19 cellular contexts compared by ENCODE assay signal in genomic region chr9:14275331-14275730, GRCh38. TPM values are rescaled to one million over a fixed set of nuclear protein-coding genes. Genes with fewer than 3 reads are reported as not detected.
DNase-seq lines count a peak whose midpoint lies in the region; ATAC-seq and TF ChIP-seq lines count a peak whose summit lies in the region.
"Had no signal": no experiment of that assay in that cellular context is flagged by ENCODE, and none has a peak within 500 bp of the region (broad histone marks: within the 10 kb centered on the region; RNA-seq: fewer than 3 reads in every experiment).

No MANE protein-coding gene starts in this region.

- no peak overlapping the region for H3K4me3 Mint-ChIP-seq in endodermal cell
- peak overlapping the region in 1 of 3 experiments; percentile 29 for H3K4me3 Mint-ChIP-seq in nephron

- in situ Hi-C loops in ACHN (cut with HindIII; ENCODE audit: low pct_ligation_motif_present, low pct_unique_long_range_greater_than_20kb, low sequenced_read_pairs): no loop called here

- H3K27me3 ChIP-seq in endodermal cell (ENCODE audit: control insufficient read depth, insufficient read depth, low read length, poor library complexity, severe bottlenecking): no peaks in the 10 kb centered on the region

- H3K9me3 ChIP-seq in endodermal cell (ENCODE audit: control insufficient read depth, low read length): no peaks in the 10 kb centered on the region
- H3K9me3 ChIP-seq: lower lobe of right lung had no signal

- no peak overlapping the region for H3K9ac ChIP-seq in endodermal cell (ENCODE audit: extremely low read depth, low read length, poor library complexity, severe bottlenecking)

- 90 to 96% methylated on average over 4 to 5 of the region's 5 CpGs for WGBS in endodermal cell (ENCODE audit: insufficient coverage in 1 of 2, insufficient read length in 1 of 2), 2 experiments

- H3K27ac ChIP-seq in endodermal cell (ENCODE audit: low read depth, low read length): no peak overlapping the region
- H3K27ac ChIP-seq: C4-2B, lower lobe of right lung, RWPE1 had no signal

- ATAC-seq in HG02840 (IDR thresholded peaks at IDR 0.05; ENCODE audit: low FRiP score, unreplicated experiment): no peak
- ATAC-seq in HG03378 (IDR thresholded peaks at IDR 0.05; ENCODE audit: unreplicated experiment): no peak
- ATAC-seq: lower lobe of right lung had no signal

- no peaks in the 10 kb centered on the region for H3K27me3 Mint-ChIP-seq in endodermal cell (ENCODE audit: insufficient read depth)
- no peaks in the 10 kb centered on the region for H3K27me3 Mint-ChIP-seq in nephron (ENCODE audit: low read depth)

- H3K4me3 ChIP-seq in endodermal cell (ENCODE audit: low read length): peak overlapping the region; percentile 39
- H3K4me3 ChIP-seq: lower lobe of right lung had no signal

- H3K27ac Mint-ChIP-seq in endodermal cell (no peak overlapping the region), nephron (peak overlapping the region; percentile 93 to 96 (median 94))

- H3K36me3 Mint-ChIP-seq in endodermal cell (ENCODE audit: low read depth) (no peaks in the 10 kb centered on the region), nephron (ENCODE audit: low read depth) (peaks cover 21% of the 10 kb centered on the region)

- H3K4me1 ChIP-seq in endodermal cell (ENCODE audit: control insufficient read depth, insufficient read depth, low read length): peaks cover 27% of the 10 kb centered on the region

- H3K9me3 Mint-ChIP-seq in endodermal cell: no peaks in the 10 kb centered on the region
- no peaks in the 10 kb centered on the region for H3K9me3 Mint-ChIP-seq in nephron

- TF ChIP-seq CTCF in endodermal cell (conservative IDR thresholded peaks at IDR 0.05) (no peak), nephron (IDR thresholded peaks at IDR 0.05; ENCODE audit: unreplicated experiment in 3 of 3) (no peak)

- DNase-seq in ACHN (peak; percentile 25), NCI-H226 (peak; percentile 17), endodermal cell (no peak), cerebellar cortex (ENCODE audit: low spot score) (no peak), SKM-1 treated with dmso at 0.1 percent for 144 hours (lab: John Stamatoyannopoulos, UW; ENCODE audit: unreplicated experiment) (no peak)
- DNase-seq: activated CD4-positive, alpha-beta T cell treated with anti-CD3 and anti-CD28 coated beads for 1 hour; activated gamma-delta T cell treated with Interleukin-2 at 50 U/mL for 16 hours; activated T-cell treated with anti-CD3 and anti-CD28 coated beads, Interleukin-2, amount 50 U/mL, for 1 hour; Karpas-422; lower lobe of right lung; MV-4-11; NCI-H1694; NCI-H2171 treated with DMSO at 0.1 percent for 48 hours; retina had no signal

- H3K36me3 ChIP-seq in endodermal cell (ENCODE audit: control insufficient read depth, insufficient read depth, low read length): no peaks in the 10 kb centered on the region
- H3K36me3 ChIP-seq: lower lobe of right lung had no signal

- H3K4me1 Mint-ChIP-seq in endodermal cell (peaks cover 40% of the 10 kb centered on the region), nephron (peaks cover 96% of the 10 kb centered on the region)

RNA-seq across cellular contexts. Expression of gene NFIB, which starts 38.6 kb away (rescaled TPM):
- total RNA-seq in endodermal cell: 10 to 100 TPM in 1 of 2 donors, 1 to 10 TPM in 1; 5.3 to 14.1 TPM
- 5.5 TPM for polyA plus RNA-seq in endodermal cell (2013, experiment 1 of 2)
- polyA plus RNA-seq in endodermal cell (2013, experiment 2 of 2): 6.1 TPM

Comparison
In these comparisons a context has a peak if more than half of its experiments do, and no peak if none do; other contexts are left out.
1. DNase-seq: peak in ACHN (single experiment) and NCI-H226 (single experiment); none in endodermal cell (single experiment), cerebellar cortex (single experiment) and SKM-1 treated with dmso at 0.1 percent for 144 hours (single experiment).